36 cellular contexts compared by ENCODE assay signal in the genomic region with DNA sequence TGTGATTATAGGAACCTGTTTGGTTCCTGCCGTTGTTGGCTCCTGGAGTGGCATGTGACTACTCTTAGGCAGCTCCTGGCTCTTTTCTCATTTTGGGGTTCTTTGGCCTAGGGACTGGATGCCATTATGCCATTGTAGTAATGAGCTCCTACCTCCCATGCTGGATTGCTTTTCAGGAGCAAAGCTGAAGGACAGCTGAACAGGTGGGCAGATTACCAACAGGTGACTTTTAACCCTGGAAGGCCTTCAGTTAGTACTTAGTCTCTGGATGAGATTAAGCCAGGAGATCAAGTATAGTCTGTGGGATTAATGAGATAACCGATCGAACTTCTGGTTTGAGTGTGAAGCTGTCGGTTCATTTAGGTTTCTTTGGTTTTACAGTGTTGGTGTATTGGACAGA. TPM values are rescaled to one million over a fixed set of nuclear protein-coding genes. Genes with fewer than 3 reads are reported as not detected.
DNase-seq lines count a peak whose midpoint lies in the region; ATAC-seq and TF ChIP-seq lines count a peak whose summit lies in the region.
"Had no signal": no experiment of that assay in that cellular context is flagged by ENCODE, and none has a peak within 500 bp of the region (broad histone marks: within the 10 kb centered on the region; RNA-seq: fewer than 3 reads in every experiment).

No MANE protein-coding gene starts in this region.

- no peak overlapping the region for H3K4me3 ChIP-seq in CD8-positive, alpha-beta T cell (ENCODE audit: low read depth, low read length)
- H3K4me3 ChIP-seq in fibroblast of lung (replicated peaks in 1 of 4; ENCODE audit: control extremely low read depth in 1 of 4, insufficient read depth in 1 of 4, low read depth in 3 of 4, low read length in 4 of 4), result no peak overlapping the region
- H3K4me3 ChIP-seq in testis, result no peak overlapping the region
- H3K4me3 ChIP-seq: esophagus muscularis mucosa, heart right ventricle, ovary, Peyer's patch, thoracic aorta, uterus had no signal

- no peaks in the 10 kb centered on the region for H3K27me3 Mint-ChIP-seq in CD8-positive, alpha-beta T cell (ENCODE audit: low read depth)
- no peaks in the 10 kb centered on the region for H3K27me3 Mint-ChIP-seq in stimulated activated naive B cell treated with anti-CD40 and anti-IgM and Interleukin-4, amounts not matched to agents 10 μg/mL and 1 μg/mL and 100 μg/mL, for 72 hours
- H3K27me3 Mint-ChIP-seq: activated CD4-positive, alpha-beta T cell treated with anti-CD3 and anti-CD28 coated beads, Interleukin-2, amount 10 ng/mL, durations not matched to agents 7 days and 5 days; activated naive CD8-positive, alpha-beta T cell treated with anti-CD3 and anti-CD28 coated beads, Interleukin-2, amount 10 ng/mL, durations not matched to agents 7 days and 5 days; B cell; dendritic cell treated with granulocyte-macrophage colony-stimulating factor and Interleukin-4, amounts not matched to agents 40 ng/mL and 50 ng/mL, for 4 days; IgD-negative memory B cell had no signal

- no peaks in the 10 kb centered on the region for H3K9me3 Mint-ChIP-seq in CD8-positive, alpha-beta T cell
- H3K9me3 Mint-ChIP-seq in stimulated activated naive B cell treated with anti-CD40 and anti-IgM and Interleukin-4, amounts not matched to agents 10 μg/mL and 1 μg/mL and 100 μg/mL, for 72 hours, result no peaks in the 10 kb centered on the region
- H3K9me3 Mint-ChIP-seq: activated CD4-positive, alpha-beta T cell treated with anti-CD3 and anti-CD28 coated beads, Interleukin-2, amount 10 ng/mL, durations not matched to agents 7 days and 5 days; activated naive CD8-positive, alpha-beta T cell treated with anti-CD3 and anti-CD28 coated beads, Interleukin-2, amount 10 ng/mL, durations not matched to agents 7 days and 5 days; dendritic cell treated with granulocyte-macrophage colony-stimulating factor and Interleukin-4, amounts not matched to agents 40 ng/mL and 50 ng/mL, for 4 days; HFFc6; IgD-negative memory B cell; nephron had no signal

- H3K9ac ChIP-seq in fibroblast of lung (ENCODE audit: insufficient read depth, low read length), result no peak overlapping the region

- no peaks in the 10 kb centered on the region for H3K4me1 ChIP-seq in CD8-positive, alpha-beta T cell (ENCODE audit: insufficient read depth, low read length)
- H3K4me1 ChIP-seq in fibroblast of lung (ENCODE audit: control insufficient read depth, extremely low read depth, insufficient read depth, low read length) (peaks cover 9% of the 10 kb centered on the region), testis (no peaks in the 10 kb centered on the region)
- H3K4me1 ChIP-seq: Peyer's patch had no signal

- H3K4me3 Mint-ChIP-seq in CD8-positive, alpha-beta T cell, result no peak overlapping the region
- H3K4me3 Mint-ChIP-seq in stimulated activated naive B cell treated with anti-CD40 and anti-IgM and Interleukin-4, amounts not matched to agents 10 μg/mL and 1 μg/mL and 100 μg/mL, for 72 hours, result no peak overlapping the region
- H3K4me3 Mint-ChIP-seq: activated CD4-positive, alpha-beta T cell treated with anti-CD3 and anti-CD28 coated beads, Interleukin-2, amount 10 ng/mL, durations not matched to agents 7 days and 5 days; activated naive CD8-positive, alpha-beta T cell treated with anti-CD3 and anti-CD28 coated beads, Interleukin-2, amount 10 ng/mL, durations not matched to agents 7 days and 5 days; B cell; dendritic cell treated with granulocyte-macrophage colony-stimulating factor and Interleukin-4, amounts not matched to agents 40 ng/mL and 50 ng/mL, for 4 days; IgD-negative memory B cell; nephron had no signal

- peaks cover 60% of the 10 kb centered on the region for H3K4me1 Mint-ChIP-seq in CD8-positive, alpha-beta T cell (ENCODE audit: low read depth)
- peaks cover 12 to 23% of the 10 kb centered on the region in 2 donors for H3K4me1 Mint-ChIP-seq in stimulated activated naive B cell treated with anti-CD40 and anti-IgM and Interleukin-4, amounts not matched to agents 10 μg/mL and 1 μg/mL and 100 μg/mL, for 72 hours

- H4K20me1 ChIP-seq in fibroblast of lung (ENCODE audit: control insufficient read depth, extremely low read depth, insufficient read depth, low read length), result peaks cover 1% of the 10 kb centered on the region

- WGBS in testis, 2 donors, result 74 to 86% methylated on average over 4 of the region's 4 CpGs

- no peak for ATAC-seq in CD8-positive, alpha-beta T cell
- no peak for ATAC-seq in stimulated activated naive B cell treated with anti-CD40 and anti-IgM and Interleukin-4, amounts not matched to agents 10 μg/mL and 1 μg/mL and 100 μg/mL, for 72 hours (replicated peaks)
- ATAC-seq in GM21526 (IDR thresholded peaks at IDR 0.05; ENCODE audit: low FRiP score, unreplicated experiment), result no peak
- ATAC-seq: left ventricle myocardium superior had no signal

- peaks cover 25% of the 10 kb centered on the region for H3K36me3 Mint-ChIP-seq in CD8-positive, alpha-beta T cell
- peaks cover 3 to 4% of the 10 kb centered on the region in 2 donors for H3K36me3 Mint-ChIP-seq in stimulated activated naive B cell treated with anti-CD40 and anti-IgM and Interleukin-4, amounts not matched to agents 10 μg/mL and 1 μg/mL and 100 μg/mL, for 72 hours

- peak overlapping the region; percentile 20 for H3K4me2 ChIP-seq in fibroblast of lung (ENCODE audit: extremely low read depth, insufficient read depth, low read length)

- H3K9me3 ChIP-seq in CD8-positive, alpha-beta T cell (ENCODE audit: low read length), result no peaks in the 10 kb centered on the region
- no peaks in the 10 kb centered on the region for H3K9me3 ChIP-seq in fibroblast of lung (ENCODE audit: control insufficient read depth, insufficient read depth, low read depth, low read length)
- no peaks in the 10 kb centered on the region for H3K9me3 ChIP-seq in testis
- H3K9me3 ChIP-seq: esophagus muscularis mucosa, heart right ventricle, ovary, Peyer's patch, thoracic aorta, uterus had no signal

- TF ChIP-seq CTCF in CD8-positive, alpha-beta T cell (IDR thresholded peaks at IDR 0.05), result no peak
- TF ChIP-seq CTCF in fibroblast of lung (conservative IDR thresholded peaks at IDR 0.05 in 1 of 2, IDR thresholded peaks at IDR 0.05 in 1 of 2; ENCODE audit: low read depth in 1 of 2, low read length in 2 of 2) (no peak), testis (IDR thresholded peaks at IDR 0.05) (no peak)

- POLR2A ChIA-PET in CD8-positive, alpha-beta T cell (lab: Charles Lee), result no interaction called here

- no peak for TF ChIP-seq POLR2A in testis (IDR thresholded peaks at IDR 0.05)

- no peak overlapping the region for H3K27ac ChIP-seq in CD8-positive, alpha-beta T cell (ENCODE audit: low read depth, low read length)
- no peak overlapping the region for H3K27ac ChIP-seq in fibroblast of lung (ENCODE audit: insufficient read depth, low read length)
- no peak overlapping the region for H3K27ac ChIP-seq in testis
- H3K27ac ChIP-seq: esophagus muscularis mucosa, ovary, Peyer's patch, thoracic aorta had no signal

- CTCF ChIA-PET in CD8-positive, alpha-beta T cell (lab: Charles Lee), result no interaction called here

- no peaks in the 10 kb centered on the region for H3K27me3 ChIP-seq in CD8-positive, alpha-beta T cell (ENCODE audit: insufficient read depth, low read length)
- H3K27me3 ChIP-seq in fibroblast of lung (ENCODE audit: control insufficient read depth, insufficient read depth, low read length), result no peaks in the 10 kb centered on the region
- H3K27me3 ChIP-seq in testis, result no peaks in the 10 kb centered on the region
- H3K27me3 ChIP-seq: esophagus muscularis mucosa, heart right ventricle, ovary, Peyer's patch, uterus had no signal

- no peaks in the 10 kb centered on the region for H3K36me3 ChIP-seq in CD8-positive, alpha-beta T cell (ENCODE audit: insufficient read depth, low read length)
- H3K36me3 ChIP-seq in fibroblast of lung (ENCODE audit: control insufficient read depth, insufficient read depth, low read length) (no peaks in the 10 kb centered on the region), testis (ENCODE audit: low read depth, missing control alignments) (no peaks in the 10 kb centered on the region)
- H3K36me3 ChIP-seq: esophagus muscularis mucosa, ovary, thoracic aorta, uterus had no signal

- no peak for DNase-seq in CD8-positive, alpha-beta T cell
- peak; percentile 88 for DNase-seq in NCI-H82 treated with DMSO at 0.1 percent for 48 hours (lab: John Stamatoyannopoulos, UW; ENCODE audit: unreplicated experiment)
- DNase-seq in fibroblast of lung (ENCODE audit: low read depth in 2 of 2), result no peak
- DNase-seq in stimulated activated naive B cell treated with anti-CD40 and anti-IgM and Interleukin-4, amounts not matched to agents 10 μg/mL and 1 μg/mL and 100 μg/mL, for 72 hours, result no peak
- no peak for DNase-seq in NCI-H526 (lab: John Stamatoyannopoulos, UW)
- DNase-seq in testis, result no peak
- DNase-seq: ACHN; activated CD4-positive, alpha-beta T cell treated with anti-CD3 and anti-CD28 coated beads, Interleukin-2, amount 10 ng/mL, durations not matched to agents 7 days and 5 days; activated gamma-delta T cell; activated naive CD8-positive, alpha-beta T cell treated with anti-CD3 and anti-CD28 coated beads, Interleukin-2, amount 10 ng/mL, durations not matched to agents 7 days and 5 days; activated T-cell treated with anti-CD3 and anti-CD28 coated beads, Interleukin-2, amount 50 U/mL, for 1 hour; aorta; central memory CD4-positive, alpha-beta T cell; foreskin melanocyte; heart right ventricle; HFFc6; left ventricle myocardium superior; midbrain; NCI-H146; NCI-H2107; NCI-H748 treated with DMSO at 0.1 percent for 48 hours; ovary; Peyer's patch; retina; SHP77; stimulated activated naive CD4-positive, alpha-beta T cell treated with Interleukin-2 at 50 U/mL for 16 hours; SW 1271; T-helper 9 cell; uterus had no signal

- no peak overlapping the region for H2AFZ ChIP-seq in fibroblast of lung (ENCODE audit: low read length)

- peak overlapping the region; percentile 64 for H3K27ac Mint-ChIP-seq in CD8-positive, alpha-beta T cell
- H3K27ac Mint-ChIP-seq in stimulated activated naive B cell treated with anti-CD40 and anti-IgM and Interleukin-4, amounts not matched to agents 10 μg/mL and 1 μg/mL and 100 μg/mL, for 72 hours, result peak overlapping the region; percentile 37
- H3K27ac Mint-ChIP-seq: activated CD4-positive, alpha-beta T cell treated with anti-CD3 and anti-CD28 coated beads, Interleukin-2, amount 10 ng/mL, durations not matched to agents 7 days and 5 days; activated naive CD8-positive, alpha-beta T cell treated with anti-CD3 and anti-CD28 coated beads, Interleukin-2, amount 10 ng/mL, durations not matched to agents 7 days and 5 days; B cell; dendritic cell treated with granulocyte-macrophage colony-stimulating factor and Interleukin-4, amounts not matched to agents 40 ng/mL and 50 ng/mL, for 4 days; nephron had no signal

- intact Hi-C loops in CD8-positive, alpha-beta T cell (cut with DNase I, micrococcal nuclease), result no loop called here
- intact Hi-C loops in testis (cut with DNase I; ENCODE audit: low total_unique reads), result no loop called here

- H3K79me2 ChIP-seq in fibroblast of lung (ENCODE audit: control insufficient read depth, insufficient read depth, low read length), result peaks cover 25% of the 10 kb centered on the region

RNA-seq across cellular contexts. Expression of gene WIPF2, which starts 25.2 kb away (rescaled TPM):
- 10 to 100 TPM; 26.8 to 30.8 TPM for total RNA-seq in CD8-positive, alpha-beta T cell
- total RNA-seq in fibroblast of lung, result 4.6 and 7.6 TPM in 2 replicates
- polyA plus RNA-seq in fibroblast of lung, result 9.1 and 11.1 TPM in 2 replicates
- polyA plus RNA-seq in fibroblast of lung (2012), result 19.8 and 23.5 TPM in 2 replicates
- 13.3 and 31.0 TPM in 2 replicates for polyA minus RNA-seq in fibroblast of lung (ENCODE audit: low replicate concordance)
- 10 to 100 TPM; 16.4 to 20.1 TPM for total RNA-seq in testis
- polyA plus RNA-seq in testis (ENCODE audit: insufficient read depth, low read depth, low replicate concordance), result 21.1 TPM

RNA-seq across cellular contexts. Expression of gene CDC6, which starts 43.4 kb away (rescaled TPM):
- 1 to 10 TPM; 2.0 to 2.9 TPM for total RNA-seq in CD8-positive, alpha-beta T cell
- total RNA-seq in fibroblast of lung (1.3 and 4.5 TPM in 2 replicates), testis (10 to 100 TPM; 12.4 to 22.8 TPM)
- polyA plus RNA-seq in fibroblast of lung (16.3 and 45.4 TPM in 2 replicates), testis (ENCODE audit: insufficient read depth, low read depth, low replicate concordance) (14.7 TPM)
- 9.1 and 27.8 TPM in 2 replicates for polyA plus RNA-seq in fibroblast of lung (2012)
- 2.0 and 6.4 TPM in 2 replicates for polyA minus RNA-seq in fibroblast of lung (ENCODE audit: low replicate concordance)
